ENCODE assay signal across 12 cellular contexts in the genomic region with DNA sequence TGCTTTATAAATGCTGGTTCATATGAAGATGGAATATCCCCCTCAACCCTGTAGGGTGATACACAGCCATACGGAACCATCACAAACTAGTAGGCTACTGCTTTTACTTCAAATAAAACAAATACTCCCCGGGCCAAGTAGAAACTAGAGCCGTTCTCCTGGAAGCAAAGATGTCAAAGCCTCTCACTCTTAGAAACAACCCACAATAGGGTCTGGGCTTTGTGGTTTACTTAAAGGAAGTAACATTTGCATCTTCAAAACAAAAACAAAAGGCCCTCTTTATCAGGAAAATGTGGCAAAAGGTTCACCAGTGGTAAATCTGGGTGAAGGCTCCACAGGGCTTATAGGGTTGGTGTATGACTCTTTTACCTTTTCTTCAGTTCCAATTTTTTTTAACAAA.
"Had no signal": no experiment of that assay in that cellular context is flagged by ENCODE, and none has a peak within 500 bp of the region (broad histone marks: within the 10 kb centered on the region; RNA-seq: fewer than 3 reads in every experiment).

No MANE protein-coding gene starts in this region.

- H3K9me3 ChIP-seq: esophagus squamous epithelium, testis had no signal

- H3K36me3 ChIP-seq: esophagus squamous epithelium had no signal

- H3K27me3 ChIP-seq: esophagus squamous epithelium, testis had no signal

- H3K4me3 ChIP-seq: esophagus squamous epithelium, lung, testis had no signal

- H3K4me3 Mint-ChIP-seq: activated CD8-positive, alpha-beta memory T cell treated with anti-CD3 and anti-CD28 coated beads, Interleukin-2, amount 10 ng/mL, durations not matched to agents 7 days and 5 days; activated naive CD8-positive, alpha-beta T cell treated with anti-CD3 and anti-CD28 coated beads, Interleukin-2, amount 10 ng/mL, durations not matched to agents 7 days and 5 days; naive thymus-derived CD4-positive, alpha-beta T cell; stimulated activated naive CD8-positive, alpha-beta T cell treated with anti-CD3 and anti-CD28 coated beads, Interleukin-15, Interleukin-2, amounts not matched to agents 100 ng/mL and 50 ng/mL, for 24 hours had no signal

- DNase-seq: activated CD4-positive, CD25-positive, alpha-beta regulatory T cell; activated CD8-positive, alpha-beta memory T cell treated with anti-CD3 and anti-CD28 coated beads, Interleukin-2, amount 10 ng/mL, durations not matched to agents 7 days and 5 days; activated naive CD8-positive, alpha-beta T cell treated with anti-CD3 and anti-CD28 coated beads, Interleukin-2, amount 10 ng/mL, durations not matched to agents 7 days and 5 days; activated T-cell treated with anti-CD3 and anti-CD28 coated beads, Interleukin-2, amount 50 U/mL, for 48 hours; esophagus squamous epithelium; foreskin fibroblast; left colon; naive thymus-derived CD4-positive, alpha-beta T cell; stimulated activated CD4-positive, alpha-beta T cell treated with anti-CD3 and anti-CD28 coated beads, Interleukin-2, amount 100 ng/mL, for 48 hours; testis had no signal

- H3K9me3 Mint-ChIP-seq: activated naive CD8-positive, alpha-beta T cell treated with anti-CD3 and anti-CD28 coated beads, Interleukin-2, amount 10 ng/mL, durations not matched to agents 7 days and 5 days; naive thymus-derived CD4-positive, alpha-beta T cell; stimulated activated naive CD8-positive, alpha-beta T cell treated with anti-CD3 and anti-CD28 coated beads, Interleukin-15, Interleukin-2, amounts not matched to agents 100 ng/mL and 50 ng/mL, for 24 hours had no signal

- H3K27ac Mint-ChIP-seq: activated CD8-positive, alpha-beta memory T cell treated with anti-CD3 and anti-CD28 coated beads, Interleukin-2, amount 10 ng/mL, durations not matched to agents 7 days and 5 days; activated naive CD8-positive, alpha-beta T cell treated with anti-CD3 and anti-CD28 coated beads, Interleukin-2, amount 10 ng/mL, durations not matched to agents 7 days and 5 days; stimulated activated naive CD8-positive, alpha-beta T cell treated with anti-CD3 and anti-CD28 coated beads, Interleukin-15, Interleukin-2, amounts not matched to agents 100 ng/mL and 50 ng/mL, for 24 hours had no signal

- H3K27ac ChIP-seq: testis had no signal

- ATAC-seq: activated CD8-positive, alpha-beta memory T cell treated with anti-CD3 and anti-CD28 coated beads, Interleukin-2, amount 10 ng/mL, durations not matched to agents 7 days and 5 days; left colon; naive thymus-derived CD4-positive, alpha-beta T cell had no signal

- H3K36me3 Mint-ChIP-seq: activated CD8-positive, alpha-beta memory T cell treated with anti-CD3 and anti-CD28 coated beads, Interleukin-2, amount 10 ng/mL, durations not matched to agents 7 days and 5 days had no signal

- H3K27me3 Mint-ChIP-seq: activated CD8-positive, alpha-beta memory T cell treated with anti-CD3 and anti-CD28 coated beads, Interleukin-2, amount 10 ng/mL, durations not matched to agents 7 days and 5 days; activated naive CD8-positive, alpha-beta T cell treated with anti-CD3 and anti-CD28 coated beads, Interleukin-2, amount 10 ng/mL, durations not matched to agents 7 days and 5 days; naive thymus-derived CD4-positive, alpha-beta T cell; stimulated activated naive CD8-positive, alpha-beta T cell treated with anti-CD3 and anti-CD28 coated beads, Interleukin-15, Interleukin-2, amounts not matched to agents 100 ng/mL and 50 ng/mL, for 24 hours had no signal

- H3K4me1 ChIP-seq: testis had no signal
